1 cellular context compared by ENCODE assay signal in genomic region chr7:139726485-139726869, GRCh38.
TF ChIP-seq lines count a peak whose summit lies in the region.

No MANE protein-coding gene starts in this region.

TF ChIP-seq in GM12878, 131 proteins besides CTCF, POLR2A, EP300 and RAD21 (continued from another document):
- TF ChIP-seq MTA2 (IDR thresholded peaks at IDR 0.05; ENCODE audit: low read depth) (peak; percentile 78), BCLAF1 (IDR thresholded peaks at IDR 0.05) (no peak), IKZF1 (conservative IDR thresholded peaks at IDR 0.05) (peak; percentile 75; the same call in 1 of the 2 replicates), YY1 (IDR thresholded peaks at IDR 0.05; ENCODE audit: low read depth, low read length) (no peak), JUNB (IDR thresholded peaks at IDR 0.05) (peak; percentile 58), IKZF2 (IDR thresholded peaks at IDR 0.05) (peak; percentile 64; a peak in 2 of 4 replicates), SMC3 (IDR thresholded peaks at IDR 0.05; ENCODE audit: borderline replicate concordance, low read length) (no peak), GATAD2B (conservative IDR thresholded peaks at IDR 0.05; ENCODE audit: low read depth) (no peak), IRF4 (IDR thresholded peaks at IDR 0.05; ENCODE audit: low read depth, low read length) (peak; percentile 52; the same call in 1 of the 2 replicates), ZNF207 (IDR thresholded peaks at IDR 0.05; ENCODE audit: borderline replicate concordance) (no peak), SPI1 (IDR thresholded peaks at IDR 0.05; ENCODE audit: borderline replicate concordance, insufficient read depth, low read depth, low read length) (0 out of 2 replicates have a peak, but pooled peaks have one; percentile 2), ZNF24 (IDR thresholded peaks at IDR 0.05) (no peak), PAX8 (IDR thresholded peaks at IDR 0.05) (no peak), TCF7 (IDR thresholded peaks at IDR 0.05; ENCODE audit: borderline replicate concordance) (no peak), JUND (IDR thresholded peaks at IDR 0.05; ENCODE audit: low read depth, low read length) (peak; percentile 25; the same call in 1 of the 2 replicates), HDGF (IDR thresholded peaks at IDR 0.05) (0 out of 2 replicates have a peak, but pooled peaks have one; percentile 37), USF2 (IDR thresholded peaks at IDR 0.05; ENCODE audit: borderline replicate concordance, low read depth, low read length) (no peak), NFIC (IDR thresholded peaks at IDR 0.05; ENCODE audit: low read depth, low read length) (no peak), ZZZ3 (IDR thresholded peaks at IDR 0.05; ENCODE audit: control insufficient read depth, insufficient read length, low read depth) (no peak), RUNX3 (IDR thresholded peaks at IDR 0.05; ENCODE audit: low read length) (0 out of 2 replicates have a peak, but pooled peaks have one; percentile 8), CREB1 (IDR thresholded peaks at IDR 0.05; ENCODE audit: low read depth) (no peak)
- TF ChIP-seq, protein P1, sequence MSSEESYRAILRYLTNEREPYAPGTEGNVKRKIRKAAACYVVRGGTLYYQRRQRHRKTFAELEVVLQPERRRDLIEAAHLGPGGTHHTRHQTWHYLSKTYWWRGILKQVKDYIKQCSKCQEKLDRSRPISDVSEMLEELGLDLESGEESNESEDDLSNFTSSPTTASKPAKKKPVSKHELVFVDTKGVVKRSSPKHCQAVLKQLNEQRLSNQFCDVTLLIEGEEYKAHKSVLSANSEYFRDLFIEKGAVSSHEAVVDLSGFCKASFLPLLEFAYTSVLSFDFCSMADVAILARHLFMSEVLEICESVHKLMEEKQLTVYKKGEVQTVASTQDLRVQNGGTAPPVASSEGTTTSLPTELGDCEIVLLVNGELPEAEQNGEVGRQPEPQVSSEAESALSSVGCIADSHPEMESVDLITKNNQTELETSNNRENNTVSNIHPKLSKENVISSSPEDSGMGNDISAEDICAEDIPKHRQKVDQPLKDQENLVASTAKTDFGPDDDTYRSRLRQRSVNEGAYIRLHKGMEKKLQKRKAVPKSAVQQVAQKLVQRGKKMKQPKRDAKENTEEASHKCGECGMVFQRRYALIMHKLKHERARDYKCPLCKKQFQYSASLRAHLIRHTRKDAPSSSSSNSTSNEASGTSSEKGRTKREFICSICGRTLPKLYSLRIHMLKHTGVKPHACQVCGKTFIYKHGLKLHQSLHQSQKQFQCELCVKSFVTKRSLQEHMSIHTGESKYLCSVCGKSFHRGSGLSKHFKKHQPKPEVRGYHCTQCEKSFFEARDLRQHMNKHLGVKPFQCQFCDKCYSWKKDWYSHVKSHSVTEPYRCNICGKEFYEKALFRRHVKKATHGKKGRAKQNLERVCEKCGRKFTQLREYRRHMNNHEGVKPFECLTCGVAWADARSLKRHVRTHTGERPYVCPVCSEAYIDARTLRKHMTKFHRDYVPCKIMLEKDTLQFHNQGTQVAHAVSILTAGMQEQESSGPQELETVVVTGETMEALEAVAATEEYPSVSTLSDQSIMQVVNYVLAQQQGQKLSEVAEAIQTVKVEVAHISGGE (CRISPR knock-in tag; IDR thresholded peaks at IDR 0.05): no peak
